Comparison of ENCODE assay signal across 12 cellular contexts in genomic region chr16:78962457-78962929, GRCh38.
DNase-seq lines count a peak whose midpoint lies in the region; ATAC-seq and TF ChIP-seq lines count a peak whose summit lies in the region.
"Had no signal": no experiment of that assay in that cellular context is flagged by ENCODE, and none has a peak within 500 bp of the region (broad histone marks: within the 10 kb centered on the region; RNA-seq: fewer than 3 reads in every experiment).

No MANE protein-coding gene starts in this region.

- ATAC-seq in activated naive CD8-positive, alpha-beta T cell treated with anti-CD3 and anti-CD28 coated beads, Interleukin-2, amount 50 U/mL, for 24 hours = peak; percentile 83
- ATAC-seq in GM21737 (IDR thresholded peaks at IDR 0.05; ENCODE audit: unreplicated experiment) = peak; percentile 87
- peak; percentile 83 for ATAC-seq in HG03439 (IDR thresholded peaks at IDR 0.05; ENCODE audit: unreplicated experiment)
- ATAC-seq in stimulated activated naive B cell treated with anti-CD40 and anti-IgM and Interleukin-4, amounts not matched to agents 10 μg/mL and 1 μg/mL and 100 μg/mL, for 72 hours (replicated peaks) = peak; percentile 93 to 95

- peaks cover 24% of the 10 kb centered on the region for H3K9me3 Mint-ChIP-seq in activated naive CD8-positive, alpha-beta T cell treated with anti-CD3 and anti-CD28 coated beads, Interleukin-2, amount 50 U/mL, for 24 hours
- H3K9me3 Mint-ChIP-seq in activated naive CD8-positive, alpha-beta T cell treated with anti-CD3 and anti-CD28 coated beads for 36 hours = peaks cover 17% of the 10 kb centered on the region
- peaks cover 9 to 10% of the 10 kb centered on the region in 2 donors for H3K9me3 Mint-ChIP-seq in stimulated activated naive B cell treated with anti-CD40 and anti-IgM and Interleukin-4, amounts not matched to agents 10 μg/mL and 1 μg/mL and 100 μg/mL, for 72 hours
- peaks cover 6% of the 10 kb centered on the region for H3K9me3 Mint-ChIP-seq in progenitor cell of endocrine pancreas (ENCODE audit: low read depth)

- H3K27me3 Mint-ChIP-seq in activated naive CD8-positive, alpha-beta T cell treated with anti-CD3 and anti-CD28 coated beads, Interleukin-2, amount 50 U/mL, for 24 hours = peaks cover 2% of the 10 kb centered on the region
- no peaks in the 10 kb centered on the region for H3K27me3 Mint-ChIP-seq in activated naive CD8-positive, alpha-beta T cell treated with anti-CD3 and anti-CD28 coated beads for 36 hours
- peaks cover 6 to 26% of the 10 kb centered on the region in 2 donors for H3K27me3 Mint-ChIP-seq in stimulated activated naive B cell treated with anti-CD40 and anti-IgM and Interleukin-4, amounts not matched to agents 10 μg/mL and 1 μg/mL and 100 μg/mL, for 72 hours
- H3K27me3 Mint-ChIP-seq in progenitor cell of endocrine pancreas = no peaks in the 10 kb centered on the region
- H3K27me3 Mint-ChIP-seq: central memory CD8-positive, alpha-beta T cell had no signal

- DNase-seq in activated naive CD8-positive, alpha-beta T cell treated with anti-CD3 and anti-CD28 coated beads, Interleukin-2, amount 50 U/mL, for 24 hours = no peak
- DNase-seq in activated naive CD8-positive, alpha-beta T cell treated with anti-CD3 and anti-CD28 coated beads for 36 hours = no peak
- DNase-seq in stimulated activated naive B cell treated with anti-CD40 and anti-IgM and Interleukin-4, amounts not matched to agents 10 μg/mL and 1 μg/mL and 100 μg/mL, for 72 hours = peak; percentile 33
- DNase-seq in amniotic stem cell (lab: John Stamatoyannopoulos, UW) = no peak
- DNase-seq in RKO (ENCODE audit: low spot score) = no peak
- no peak for DNase-seq in progenitor cell of endocrine pancreas (ENCODE audit: low spot score, unreplicated experiment)
- DNase-seq: activated CD4-positive, alpha-beta T cell treated with anti-CD3 and anti-CD28 coated beads for 48 hours; Peyer's patch; stimulated activated CD4-positive, alpha-beta T cell treated with anti-CD3 and anti-CD28 coated beads, Interleukin-2, amount 100 ng/mL, for 48 hours had no signal

- H3K36me3 Mint-ChIP-seq in activated naive CD8-positive, alpha-beta T cell treated with anti-CD3 and anti-CD28 coated beads, Interleukin-2, amount 50 U/mL, for 24 hours (ENCODE audit: low read depth) = peaks cover 5% of the 10 kb centered on the region
- H3K36me3 Mint-ChIP-seq in activated naive CD8-positive, alpha-beta T cell treated with anti-CD3 and anti-CD28 coated beads for 36 hours = peaks cover 18% of the 10 kb centered on the region
- H3K36me3 Mint-ChIP-seq in stimulated activated naive B cell treated with anti-CD40 and anti-IgM and Interleukin-4, amounts not matched to agents 10 μg/mL and 1 μg/mL and 100 μg/mL, for 72 hours = peaks cover 10% of the 10 kb centered on the region in 2 donors
- peaks cover 6% of the 10 kb centered on the region for H3K36me3 Mint-ChIP-seq in progenitor cell of endocrine pancreas (ENCODE audit: insufficient read depth)

- peak overlapping the region; percentile 59 for H3K27ac Mint-ChIP-seq in activated naive CD8-positive, alpha-beta T cell treated with anti-CD3 and anti-CD28 coated beads, Interleukin-2, amount 50 U/mL, for 24 hours
- no peak overlapping the region for H3K27ac Mint-ChIP-seq in activated naive CD8-positive, alpha-beta T cell treated with anti-CD3 and anti-CD28 coated beads for 36 hours
- H3K27ac Mint-ChIP-seq in stimulated activated naive B cell treated with anti-CD40 and anti-IgM and Interleukin-4, amounts not matched to agents 10 μg/mL and 1 μg/mL and 100 μg/mL, for 72 hours = peak overlapping the region; percentile 65
- no peak overlapping the region for H3K27ac Mint-ChIP-seq in progenitor cell of endocrine pancreas

- TF ChIP-seq CTCF in progenitor cell of endocrine pancreas (IDR thresholded peaks at IDR 0.05; ENCODE audit: unreplicated experiment) = no peak

- H3K4me1 Mint-ChIP-seq in activated naive CD8-positive, alpha-beta T cell treated with anti-CD3 and anti-CD28 coated beads, Interleukin-2, amount 50 U/mL, for 24 hours = peaks cover 21% of the 10 kb centered on the region
- no peaks in the 10 kb centered on the region for H3K4me1 Mint-ChIP-seq in activated naive CD8-positive, alpha-beta T cell treated with anti-CD3 and anti-CD28 coated beads for 36 hours
- H3K4me1 Mint-ChIP-seq in stimulated activated naive B cell treated with anti-CD40 and anti-IgM and Interleukin-4, amounts not matched to agents 10 μg/mL and 1 μg/mL and 100 μg/mL, for 72 hours = peaks cover 40 to 62% of the 10 kb centered on the region in 2 donors
- H3K4me1 Mint-ChIP-seq in progenitor cell of endocrine pancreas (ENCODE audit: low read depth) = peaks cover 3% of the 10 kb centered on the region
- H3K4me1 Mint-ChIP-seq: central memory CD8-positive, alpha-beta T cell had no signal

- H3K4me3 Mint-ChIP-seq in activated naive CD8-positive, alpha-beta T cell treated with anti-CD3 and anti-CD28 coated beads, Interleukin-2, amount 50 U/mL, for 24 hours = no peak overlapping the region
- H3K4me3 Mint-ChIP-seq in activated naive CD8-positive, alpha-beta T cell treated with anti-CD3 and anti-CD28 coated beads for 36 hours = no peak overlapping the region
- peak overlapping the region in 1 of 2 donors; percentile 7 for H3K4me3 Mint-ChIP-seq in stimulated activated naive B cell treated with anti-CD40 and anti-IgM and Interleukin-4, amounts not matched to agents 10 μg/mL and 1 μg/mL and 100 μg/mL, for 72 hours
- no peak overlapping the region for H3K4me3 Mint-ChIP-seq in progenitor cell of endocrine pancreas (ENCODE audit: low read depth)
- H3K4me3 Mint-ChIP-seq: central memory CD8-positive, alpha-beta T cell had no signal

Comparison
In these comparisons a context has a peak if more than half of its experiments do, and no peak if none do; other contexts are left out.
1. H3K27ac Mint-ChIP-seq: peak in activated naive CD8-positive, alpha-beta T cell treated with anti-CD3 and anti-CD28 coated beads, Interleukin-2, amount 50 U/mL, for 24 hours (single experiment) and stimulated activated naive B cell treated with anti-CD40 and anti-IgM and Interleukin-4, amounts not matched to agents 10 μg/mL and 1 μg/mL and 100 μg/mL, for 72 hours (single experiment); none in activated naive CD8-positive, alpha-beta T cell treated with anti-CD3 and anti-CD28 coated beads for 36 hours (single experiment) and progenitor cell of endocrine pancreas (single experiment).
2. Peak in every context shown above with its lines, with median percentiles within 50 percentile points of each other: ATAC-seq.